Comparison of ENCODE assay signal across 9 cellular contexts in the genomic region with DNA sequence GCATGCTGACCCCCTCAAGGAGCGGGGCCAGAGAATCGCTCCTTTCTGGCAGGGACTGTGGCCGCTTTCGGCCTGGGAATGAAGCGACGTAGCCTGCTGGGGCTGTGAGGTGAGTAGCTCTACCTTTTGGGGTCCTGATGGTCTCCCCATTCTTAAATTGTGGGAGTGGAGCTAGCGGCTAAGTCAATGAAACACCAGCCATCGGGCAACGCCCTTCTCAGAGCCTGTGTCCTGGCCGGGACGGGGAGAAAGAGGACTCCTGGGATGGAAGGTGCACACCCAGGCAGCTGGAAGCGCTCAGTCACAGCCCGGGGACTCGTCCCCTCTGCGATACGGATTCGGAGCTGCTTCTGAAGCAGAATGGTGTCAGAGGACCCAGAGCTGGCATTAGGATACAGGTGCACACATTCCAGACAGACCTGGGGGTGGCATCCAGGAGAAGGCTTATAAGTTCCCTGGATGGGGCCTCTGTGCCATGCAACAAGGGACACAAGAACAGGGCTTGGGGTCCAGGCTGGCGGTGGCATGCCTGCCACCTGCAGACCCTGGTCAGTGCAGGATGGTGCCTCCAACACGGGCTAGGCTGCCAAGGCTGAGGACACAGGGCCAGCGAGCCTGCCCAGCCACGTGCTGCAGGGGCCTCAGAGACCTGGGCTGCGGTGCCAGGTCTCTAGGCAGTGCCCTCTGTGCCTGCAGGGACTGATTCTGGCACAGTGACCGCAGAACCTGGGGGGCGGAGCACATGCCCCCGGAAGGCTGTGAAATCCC. TPM values are rescaled to one million over a fixed set of nuclear protein-coding genes. Genes with fewer than 3 reads are reported as not detected.
DNase-seq lines count a peak whose midpoint lies in the region; ATAC-seq, FAIRE-seq and TF ChIP-seq lines count a peak whose summit lies in the region.
"Had no signal": no experiment of that assay in that cellular context is flagged by ENCODE, and none has a peak within 500 bp of the region (broad histone marks: within the 10 kb centered on the region; RNA-seq: fewer than 3 reads in every experiment).

No MANE protein-coding gene starts in this region.

- no peak overlapping the region for H3K27ac ChIP-seq in pancreas
- H3K27ac ChIP-seq: epithelial cell of prostate had no signal

- in situ Hi-C loops in Caki2 (cut with HindIII; ENCODE audit: low pct_unique_long_range_greater_than_20kb, low sequenced_read_pairs): no loop called here

- DNase-seq in Caki2 (ENCODE audit: low read depth) (peak; percentile 45), NCI-H345 treated with DMSO at 0.1 percent for 48 hours (lab: John Stamatoyannopoulos, UW; ENCODE audit: unreplicated experiment) (peak; percentile 10), endothelial cell (ENCODE audit: low spot score) (peak; percentile 6), pancreas (peak in 4 of 6 donors; percentile 14 to 66 (median 44)), AG08395 (ENCODE audit: low spot score) (no peak)

- FAIRE-seq in pancreas (lab: Jason Lieb, UNC): no peak

- no peaks in the 10 kb centered on the region for H3K4me1 Mint-ChIP-seq in endothelial cell (ENCODE audit: unreplicated experiment)

- intact Hi-C loops in pancreas (cut with DNase I): loop anchor here in 2 of 3 donors (5.0 to 10.0 kb wide), 2 partner anchors 184 to 466 kb away; no protein-coding TSS in a partner anchor

- H3K4me3 Mint-ChIP-seq in endothelial cell (ENCODE audit: unreplicated experiment): peak overlapping the region; percentile 84

- H3K36me3 Mint-ChIP-seq in endothelial cell (ENCODE audit: low read depth, unreplicated experiment): no peaks in the 10 kb centered on the region

- TF ChIP-seq CTCF in endothelial cell (IDR thresholded peaks at IDR 0.05; ENCODE audit: unreplicated experiment): no peak
- no peak for TF ChIP-seq CTCF in pancreas (IDR thresholded peaks at IDR 0.05)

- no peaks in the 10 kb centered on the region for H3K36me3 ChIP-seq in pancreas

- H3K4me1 ChIP-seq in pancreas: peaks cover 13 to 15% (median 14%) of the 10 kb centered on the region in 3 donors

- H3K27ac Mint-ChIP-seq in endothelial cell (ENCODE audit: unreplicated experiment): no peak overlapping the region

- H3K27me3 ChIP-seq in pancreas: no peaks in the 10 kb centered on the region

- H3K4me3 ChIP-seq in pancreas: peak overlapping the region in 3 of 4 donors; percentile 38 to 45 (median 40)

- ATAC-seq in pancreas (no peak), HG03342 (IDR thresholded peaks at IDR 0.05; ENCODE audit: unreplicated experiment) (no peak), GM19324 (IDR thresholded peaks at IDR 0.05; ENCODE audit: low FRiP score, unreplicated experiment) (no peak), HG02973 (IDR thresholded peaks at IDR 0.05; ENCODE audit: unreplicated experiment) (no peak)

- no peaks in the 10 kb centered on the region for H3K9me3 ChIP-seq in pancreas

- peaks cover 19% of the 10 kb centered on the region for H3K27me3 Mint-ChIP-seq in endothelial cell (ENCODE audit: unreplicated experiment)

- H3K9me3 Mint-ChIP-seq in endothelial cell (ENCODE audit: unreplicated experiment): no peaks in the 10 kb centered on the region

- WGBS in pancreas, 2 donors: 33 to 35% methylated on average over 25 of the region's 25 CpGs

RNA-seq across cellular contexts. Expression of gene WNT9A, which starts 0.9 kb away (rescaled TPM):
- 1.1 and 2.7 TPM in 2 replicates for total RNA-seq in Caki2 (2014; rRNA removed; shearing (Covaris generic); ENCODE audit: low replicate concordance)
- total RNA-seq in endothelial cell (ENCODE audit: unreplicated experiment) (1.0 TPM), pancreas (1 to 10 TPM in 5 of 6 donors, under 1 TPM in 1; 0.72 to 2.9 (median 2.1) TPM)
- 1 to 10 TPM in 1 of 2 donors, under 1 TPM in 1; 0.80 to 1.4 TPM for polyA plus RNA-seq in pancreas

RNA-seq across cellular contexts. Expression of gene WNT3A, which starts 58.1 kb away (rescaled TPM):
- total RNA-seq in Caki2 (2014; rRNA removed; shearing (Covaris generic); ENCODE audit: low replicate concordance): 0.49 TPM in 1 of 2 replicates, not detected in the other
- total RNA-seq in endothelial cell (ENCODE audit: unreplicated experiment): not detected
- total RNA-seq in pancreas: not detected
- under 1 TPM in 1 of 2 donors, not detected in 1; 0.08 TPM for polyA plus RNA-seq in pancreas
